In genomic region chr16:11596572-11597226, GRCh38 we compare ENCODE assay signal across 1 cellular context.
TF ChIP-seq lines count a peak whose summit lies in the region.

No MANE protein-coding gene starts in this region.

TF ChIP-seq in H1, 55 proteins besides CTCF, POLR2A, EP300 and RAD21 (continued from another document):
- TF ChIP-seq, protein P1, sequence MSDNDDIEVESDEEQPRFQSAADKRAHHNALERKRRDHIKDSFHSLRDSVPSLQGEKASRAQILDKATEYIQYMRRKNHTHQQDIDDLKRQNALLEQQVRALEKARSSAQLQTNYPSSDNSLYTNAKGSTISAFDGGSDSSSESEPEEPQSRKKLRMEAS (IDR thresholded peaks at IDR 0.05): no peak
- TF ChIP-seq PHF8 (conservative IDR thresholded peaks at IDR 0.05; ENCODE audit: low read depth, low read length) (no peak), HDAC2 (IDR thresholded peaks at IDR 0.05; ENCODE audit: borderline replicate concordance in 1 of 2, low read depth in 2 of 2, low read length in 2 of 2) (no peak), EGR1 (IDR thresholded peaks at IDR 0.05; ENCODE audit: borderline replicate concordance, low read depth, low read length) (no peak), TAF7 (optimal IDR thresholded peaks at IDR 0.05; ENCODE audit: borderline replicate concordance, low read depth, low read length) (no peak), BACH1 (IDR thresholded peaks at IDR 0.05; ENCODE audit: low read length) (no peak), JUN (IDR thresholded peaks at IDR 0.05; ENCODE audit: low read depth, low read length) (no peak), RNF2 (IDR thresholded peaks at IDR 0.05; ENCODE audit: borderline replicate concordance, low read depth, low read length, missing control alignments, poor library complexity, severe bottlenecking) (no peak), EZH2 (IDR thresholded peaks at IDR 0.05; ENCODE audit: low read depth, low read length, severe bottlenecking) (no peak), E2F6 (IDR thresholded peaks at IDR 0.05) (no peak), SIRT6 (IDR thresholded peaks at IDR 0.05; ENCODE audit: low read length) (no peak), SRF (IDR thresholded peaks at IDR 0.05; ENCODE audit: low read depth, low read length) (no peak), ZNF274 (IDR thresholded peaks at IDR 0.05; ENCODE audit: borderline replicate concordance, extremely low read depth, low read length) (no peak), GABPA (IDR thresholded peaks at IDR 0.05; ENCODE audit: borderline replicate concordance, insufficient read depth, low read length) (no peak)
